ENCODE assay signal across 1 cellular context in genomic region chr4:173490817-173491518, GRCh38.
TF ChIP-seq lines count a peak whose summit lies in the region.

No MANE protein-coding gene starts in this region.

TF ChIP-seq in HepG2, 621 proteins besides CTCF, POLR2A, EP300 and RAD21 (continued from another document):
- TF ChIP-seq ZNF343 (CRISPR knock-in tag; IDR thresholded peaks at IDR 0.05): 0 out of 2 replicates have a peak, but pooled peaks have one; percentile 30
- TF ChIP-seq JUNB (CRISPR knock-in tag; IDR thresholded peaks at IDR 0.05; ENCODE audit: borderline replicate concordance): peak; percentile 59
- TF ChIP-seq HDAC2 (CRISPR knock-in tag; IDR thresholded peaks at IDR 0.05): no peak
- TF ChIP-seq ZNF615 (CRISPR knock-in tag; IDR thresholded peaks at IDR 0.05; ENCODE audit: borderline replicate concordance): no peak
- TF ChIP-seq ZNF383 (CRISPR knock-in tag; IDR thresholded peaks at IDR 0.05; ENCODE audit: borderline replicate concordance): no peak
- TF ChIP-seq, protein P1, sequence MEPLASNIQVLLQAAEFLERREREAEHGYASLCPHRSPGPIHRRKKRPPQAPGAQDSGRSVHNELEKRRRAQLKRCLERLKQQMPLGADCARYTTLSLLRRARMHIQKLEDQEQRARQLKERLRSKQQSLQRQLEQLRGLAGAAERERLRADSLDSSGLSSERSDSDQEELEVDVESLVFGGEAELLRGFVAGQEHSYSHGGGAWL (CRISPR knock-in tag; IDR thresholded peaks at IDR 0.05): no peak
- TF ChIP-seq, protein P2, sequence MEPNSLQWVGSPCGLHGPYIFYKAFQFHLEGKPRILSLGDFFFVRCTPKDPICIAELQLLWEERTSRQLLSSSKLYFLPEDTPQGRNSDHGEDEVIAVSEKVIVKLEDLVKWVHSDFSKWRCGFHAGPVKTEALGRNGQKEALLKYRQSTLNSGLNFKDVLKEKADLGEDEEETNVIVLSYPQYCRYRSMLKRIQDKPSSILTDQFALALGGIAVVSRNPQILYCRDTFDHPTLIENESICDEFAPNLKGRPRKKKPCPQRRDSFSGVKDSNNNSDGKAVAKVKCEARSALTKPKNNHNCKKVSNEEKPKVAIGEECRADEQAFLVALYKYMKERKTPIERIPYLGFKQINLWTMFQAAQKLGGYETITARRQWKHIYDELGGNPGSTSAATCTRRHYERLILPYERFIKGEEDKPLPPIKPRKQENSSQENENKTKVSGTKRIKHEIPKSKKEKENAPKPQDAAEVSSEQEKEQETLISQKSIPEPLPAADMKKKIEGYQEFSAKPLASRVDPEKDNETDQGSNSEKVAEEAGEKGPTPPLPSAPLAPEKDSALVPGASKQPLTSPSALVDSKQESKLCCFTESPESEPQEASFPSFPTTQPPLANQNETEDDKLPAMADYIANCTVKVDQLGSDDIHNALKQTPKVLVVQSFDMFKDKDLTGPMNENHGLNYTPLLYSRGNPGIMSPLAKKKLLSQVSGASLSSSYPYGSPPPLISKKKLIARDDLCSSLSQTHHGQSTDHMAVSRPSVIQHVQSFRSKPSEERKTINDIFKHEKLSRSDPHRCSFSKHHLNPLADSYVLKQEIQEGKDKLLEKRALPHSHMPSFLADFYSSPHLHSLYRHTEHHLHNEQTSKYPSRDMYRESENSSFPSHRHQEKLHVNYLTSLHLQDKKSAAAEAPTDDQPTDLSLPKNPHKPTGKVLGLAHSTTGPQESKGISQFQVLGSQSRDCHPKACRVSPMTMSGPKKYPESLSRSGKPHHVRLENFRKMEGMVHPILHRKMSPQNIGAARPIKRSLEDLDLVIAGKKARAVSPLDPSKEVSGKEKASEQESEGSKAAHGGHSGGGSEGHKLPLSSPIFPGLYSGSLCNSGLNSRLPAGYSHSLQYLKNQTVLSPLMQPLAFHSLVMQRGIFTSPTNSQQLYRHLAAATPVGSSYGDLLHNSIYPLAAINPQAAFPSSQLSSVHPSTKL (CRISPR knock-in tag; IDR thresholded peaks at IDR 0.05): peak; percentile 44; the same call in 1 of the 2 replicates
- peak; percentile 35; the same call in 1 of the 2 replicates for TF ChIP-seq HOMEZ (CRISPR knock-in tag; IDR thresholded peaks at IDR 0.05; ENCODE audit: low read depth)
- TF ChIP-seq ZNF777 (CRISPR knock-in tag; IDR thresholded peaks at IDR 0.05): no peak
- TF ChIP-seq TFAP4 (IDR thresholded peaks at IDR 0.05; ENCODE audit: borderline replicate concordance, low read depth): peak; percentile 37; the same call in 1 of the 2 replicates
- no peak for TF ChIP-seq YY1 (IDR thresholded peaks at IDR 0.05; ENCODE audit: insufficient read depth, insufficient replicate concordance, low read depth, low read length)
- TF ChIP-seq ZNF367 (CRISPR knock-in tag; IDR thresholded peaks at IDR 0.05; ENCODE audit: borderline replicate concordance): no peak
- peak; percentile 76; the same call in 1 of the 2 replicates for TF ChIP-seq ZNF644 (CRISPR knock-in tag; IDR thresholded peaks at IDR 0.05; ENCODE audit: low read depth)
- TF ChIP-seq, protein P3, sequence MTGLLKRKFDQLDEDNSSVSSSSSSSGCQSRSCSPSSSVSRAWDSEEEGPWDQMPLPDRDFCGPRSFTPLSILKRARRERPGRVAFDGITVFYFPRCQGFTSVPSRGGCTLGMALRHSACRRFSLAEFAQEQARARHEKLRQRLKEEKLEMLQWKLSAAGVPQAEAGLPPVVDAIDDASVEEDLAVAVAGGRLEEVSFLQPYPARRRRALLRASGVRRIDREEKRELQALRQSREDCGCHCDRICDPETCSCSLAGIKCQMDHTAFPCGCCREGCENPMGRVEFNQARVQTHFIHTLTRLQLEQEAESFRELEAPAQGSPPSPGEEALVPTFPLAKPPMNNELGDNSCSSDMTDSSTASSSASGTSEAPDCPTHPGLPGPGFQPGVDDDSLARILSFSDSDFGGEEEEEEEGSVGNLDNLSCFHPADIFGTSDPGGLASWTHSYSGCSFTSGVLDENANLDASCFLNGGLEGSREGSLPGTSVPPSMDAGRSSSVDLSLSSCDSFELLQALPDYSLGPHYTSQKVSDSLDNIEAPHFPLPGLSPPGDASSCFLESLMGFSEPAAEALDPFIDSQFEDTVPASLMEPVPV (CRISPR knock-in tag; IDR thresholded peaks at IDR 0.05): no peak
- no peak for TF ChIP-seq ZKSCAN5 (CRISPR knock-in tag; IDR thresholded peaks at IDR 0.05)
- TF ChIP-seq ZSCAN29 (CRISPR knock-in tag; conservative IDR thresholded peaks at IDR 0.05): 0 out of 2 replicates have a peak, but pooled peaks have one; percentile 30
- TF ChIP-seq FOSL1 (CRISPR knock-in tag; IDR thresholded peaks at IDR 0.05; ENCODE audit: borderline replicate concordance): 0 out of 2 replicates have a peak, but pooled peaks have one; percentile 52
- 0 out of 2 replicates have a peak, but pooled peaks have one; percentile 14 for TF ChIP-seq ZNF331 (CRISPR knock-in tag; IDR thresholded peaks at IDR 0.05)
- peak; percentile 43; the same call in 1 of the 2 replicates for TF ChIP-seq SAP130 (CRISPR knock-in tag; IDR thresholded peaks at IDR 0.05; ENCODE audit: low read depth)
- TF ChIP-seq MAFK (conservative IDR thresholded peaks at IDR 0.05 in 1 of 2, IDR thresholded peaks at IDR 0.05 in 1 of 2; ENCODE audit: low read length in 2 of 2): 0 out of 4 replicates have a peak, but pooled peaks of 1 of the 2 experiments have one; percentile 4
- TF ChIP-seq NCOA5 (CRISPR knock-in tag; IDR thresholded peaks at IDR 0.05): no peak
- TF ChIP-seq ZSCAN9 (CRISPR knock-in tag; IDR thresholded peaks at IDR 0.05; ENCODE audit: borderline replicate concordance): no peak
- TF ChIP-seq PAXIP1 (CRISPR knock-in tag; conservative IDR thresholded peaks at IDR 0.05): peak; percentile 65
- 0 out of 2 replicates have a peak, but pooled peaks have one; percentile 40 for TF ChIP-seq DPF2 (CRISPR knock-in tag; IDR thresholded peaks at IDR 0.05; ENCODE audit: borderline replicate concordance, low read depth)
- TF ChIP-seq ZFP41 (CRISPR knock-in tag; IDR thresholded peaks at IDR 0.05; ENCODE audit: borderline replicate concordance): no peak
- no peak for TF ChIP-seq ATRX (CRISPR knock-in tag; IDR thresholded peaks at IDR 0.05; ENCODE audit: borderline replicate concordance)
- TF ChIP-seq FOSL2 (CRISPR knock-in tag; IDR thresholded peaks at IDR 0.05): peak; percentile 95
- TF ChIP-seq ZNF362 (CRISPR knock-in tag; IDR thresholded peaks at IDR 0.05; ENCODE audit: borderline replicate concordance): peak; percentile 80
- no peak for TF ChIP-seq ADNP (CRISPR knock-in tag; IDR thresholded peaks at IDR 0.05)
- TF ChIP-seq BATF2 (CRISPR knock-in tag; IDR thresholded peaks at IDR 0.05): no peak
- TF ChIP-seq HIC2 (CRISPR knock-in tag; IDR thresholded peaks at IDR 0.05; ENCODE audit: low read depth): peak; percentile 35; the same call in 1 of the 2 replicates
- no peak for TF ChIP-seq GATAD1 (CRISPR knock-in tag; IDR thresholded peaks at IDR 0.05)
- no peak for TF ChIP-seq ZNF572 (CRISPR knock-in tag; IDR thresholded peaks at IDR 0.05)
- TF ChIP-seq ZSCAN25 (CRISPR knock-in tag; IDR thresholded peaks at IDR 0.05): no peak
- no peak for TF ChIP-seq ZNF276 (CRISPR knock-in tag; IDR thresholded peaks at IDR 0.05; ENCODE audit: low read depth)
- TF ChIP-seq ZNF775 (CRISPR knock-in tag; IDR thresholded peaks at IDR 0.05; ENCODE audit: borderline replicate concordance): no peak
- no peak for TF ChIP-seq HHEX (CRISPR knock-in tag; IDR thresholded peaks at IDR 0.05)
